2 cellular contexts compared by ENCODE assay signal in genomic region chr20:63859166-63859699, GRCh38.
TF ChIP-seq lines count a peak whose summit lies in the region.

No MANE protein-coding gene starts in this region.

TF ChIP-seq in IMR-90, 13 proteins besides CTCF, POLR2A, EP300 and RAD21:
- TF ChIP-seq CEBPB (IDR thresholded peaks at IDR 0.05; ENCODE audit: low read depth, low read length): no peak
- no peak for TF ChIP-seq SMC3 (IDR thresholded peaks at IDR 0.05; ENCODE audit: low read depth, low read length)
- no peak for TF ChIP-seq ELK1 (IDR thresholded peaks at IDR 0.05; ENCODE audit: borderline replicate concordance, low read depth, low read length)
- TF ChIP-seq CHD1 (IDR thresholded peaks at IDR 0.05; ENCODE audit: low read depth, low read length): no peak
- no peak for TF ChIP-seq MXI1 (IDR thresholded peaks at IDR 0.05; ENCODE audit: borderline replicate concordance, low read depth, low read length)
- no peak for TF ChIP-seq RFX5 (IDR thresholded peaks at IDR 0.05; ENCODE audit: low read depth, low read length)
- no peak for TF ChIP-seq RCOR1 (IDR thresholded peaks at IDR 0.05; ENCODE audit: insufficient replicate concordance, low read length)
- no peak for TF ChIP-seq MAZ (IDR thresholded peaks at IDR 0.05; ENCODE audit: borderline replicate concordance, low read depth, low read length)
- TF ChIP-seq FOS (IDR thresholded peaks at IDR 0.05; ENCODE audit: low read depth, low read length): no peak

TF ChIP-seq in endothelial cell of umbilical vein, 7 proteins besides CTCF, POLR2A, EP300 and RAD21:
- TF ChIP-seq POLR2AphosphoS5 (IDR thresholded peaks at IDR 0.05; ENCODE audit: insufficient read depth, low read depth, low read length) (peak; percentile 2), JUN (IDR thresholded peaks at IDR 0.05; ENCODE audit: borderline replicate concordance, insufficient read depth, insufficient read length, low read depth) (no peak), EZH2 (IDR thresholded peaks at IDR 0.05; ENCODE audit: borderline replicate concordance, low read depth, low read length, severe bottlenecking) (no peak), FOS (IDR thresholded peaks at IDR 0.05; ENCODE audit: borderline replicate concordance, insufficient read depth, low read length) (no peak)
